In genomic region chr1:150564051-150564991, GRCh38 we compare ENCODE assay signal across 1 cellular context.
TF ChIP-seq lines count a peak whose summit lies in the region.

No MANE protein-coding gene starts in this region.

TF ChIP-seq in endothelial cell of umbilical vein, 7 proteins besides CTCF, POLR2A, EP300 and RAD21 (continued from another document):
- TF ChIP-seq FOS (IDR thresholded peaks at IDR 0.05; ENCODE audit: borderline replicate concordance, insufficient read depth, low read length) = no peak
- TF ChIP-seq EZH2 (IDR thresholded peaks at IDR 0.05; ENCODE audit: borderline replicate concordance, low read depth, low read length, severe bottlenecking) = no peak
- TF ChIP-seq MAX (IDR thresholded peaks at IDR 0.05; ENCODE audit: insufficient read depth, insufficient read length) = no peak
TF ChIP-seq in endothelial cell of umbilical vein: peak in this region for 0.
